ENCODE assay signal across 16 cellular contexts in genomic region chr11:120272303-120272702, GRCh38. TPM values are rescaled to one million over a fixed set of nuclear protein-coding genes. Genes with fewer than 3 reads are reported as not detected.
DNase-seq lines count a peak whose midpoint lies in the region; ATAC-seq, FAIRE-seq and TF ChIP-seq lines count a peak whose summit lies in the region.
"Had no signal": no experiment of that assay in that cellular context is flagged by ENCODE, and none has a peak within 500 bp of the region (broad histone marks: within the 10 kb centered on the region; RNA-seq: fewer than 3 reads in every experiment).

No MANE protein-coding gene starts in this region.

- no peak overlapping the region for H3K27ac Mint-ChIP-seq in activated CD4-positive, alpha-beta T cell treated with anti-CD3 and anti-CD28 coated beads for 36 hours

- no peaks in the 10 kb centered on the region for H3K79me2 ChIP-seq in keratinocyte (ENCODE audit: control insufficient read depth, insufficient read depth, low read length)

- peaks cover 2% of the 10 kb centered on the region for H3K27me3 ChIP-seq in keratinocyte (ENCODE audit: control insufficient read depth, extremely low read depth, insufficient read depth, low read length)

- H3K9me3 Mint-ChIP-seq in activated CD4-positive, alpha-beta T cell treated with anti-CD3 and anti-CD28 coated beads for 36 hours (ENCODE audit: low read depth), result no peaks in the 10 kb centered on the region

- TF ChIP-seq CTCF in astrocyte of the spinal cord (IDR thresholded peaks at IDR 0.05; ENCODE audit: low read depth, low read length), result no peak
- TF ChIP-seq CTCF in keratinocyte (optimal IDR thresholded peaks at IDR 0.05 in 1 of 3, IDR thresholded peaks at IDR 0.05 in 1 of 3, conservative IDR thresholded peaks at IDR 0.05 in 1 of 3; ENCODE audit: extremely low read depth in 1 of 3, insufficient read depth in 2 of 3, low read length in 3 of 3), result no peak

- H3K9ac ChIP-seq in keratinocyte (ENCODE audit: control insufficient read depth, extremely low read depth, insufficient read depth, low read length), result peak overlapping the region; percentile 45

- peak; percentile 46 for DNase-seq in AG08396 (ENCODE audit: low spot score)
- DNase-seq in HS-5 (ENCODE audit: low read depth), result peak; percentile 64
- peak; percentile 9 for DNase-seq in astrocyte of the spinal cord (ENCODE audit: low read depth, low spot score)
- peak; percentile 76 for DNase-seq in keratinocyte (ENCODE audit: low read depth, low spot score)
- DNase-seq in GM12891 (ENCODE audit: insufficient read length, low spot score), result no peak
- DNase-seq in activated CD4-positive, alpha-beta T cell treated with anti-CD3 and anti-CD28 coated beads for 36 hours, result no peak
- DNase-seq in NAMALWA (ENCODE audit: low spot score), result no peak
- DNase-seq: activated gamma-delta T cell treated with Interleukin-2 at 50 U/mL for 16 hours, AML-193, caudate nucleus, DMS153, NCI-H1105, RPMI8226 had no signal

- H3K4me2 ChIP-seq in keratinocyte (ENCODE audit: control insufficient read depth, extremely low read depth, insufficient read depth, low read depth, low read length), result peak overlapping the region; percentile 68

- intact Hi-C loops in activated CD4-positive, alpha-beta T cell treated with anti-CD3 and anti-CD28 coated beads for 36 hours (cut with DNase I, micrococcal nuclease), result no loop called here

- H3K36me3 Mint-ChIP-seq in activated CD4-positive, alpha-beta T cell treated with anti-CD3 and anti-CD28 coated beads for 36 hours (ENCODE audit: low read depth), result no peaks in the 10 kb centered on the region

- H3K9me1 ChIP-seq in keratinocyte (ENCODE audit: control insufficient read depth, extremely low read depth, insufficient read depth, low read length), result no peaks in the 10 kb centered on the region

- H2AFZ ChIP-seq in keratinocyte (ENCODE audit: control insufficient read depth, low read length), result peak overlapping the region; percentile 85

- no peak for TF ChIP-seq POLR2A in GM12891 (IDR thresholded peaks at IDR 0.05; ENCODE audit: low read depth, low read length)

- no peaks in the 10 kb centered on the region for H3K9me3 ChIP-seq in keratinocyte (ENCODE audit: control insufficient read depth, low read depth, low read length)

- in situ Hi-C loops in astrocyte of the spinal cord (cut with HindIII; ENCODE audit: low sequenced_read_pairs), result no loop called here

- peak overlapping the region; percentile 83 for H3K27ac ChIP-seq in keratinocyte (ENCODE audit: control insufficient read depth, insufficient read depth, low read length)

- H3K4me3 ChIP-seq in astrocyte of the spinal cord (ENCODE audit: low read depth, low read length), result no peak overlapping the region
- no peak overlapping the region for H3K4me3 ChIP-seq in keratinocyte (ENCODE audit: control insufficient read depth in 2 of 3, extremely low read depth in 1 of 3, insufficient read depth in 2 of 3, low read depth in 1 of 3, low read length in 3 of 3)

- no peak overlapping the region for H3K4me3 Mint-ChIP-seq in activated CD4-positive, alpha-beta T cell treated with anti-CD3 and anti-CD28 coated beads for 36 hours

- ATAC-seq in activated CD4-positive, alpha-beta T cell treated with anti-CD3 and anti-CD28 coated beads for 36 hours, result no peak
- ATAC-seq in HG03045 (IDR thresholded peaks at IDR 0.05; ENCODE audit: unreplicated experiment), result no peak

- no peaks in the 10 kb centered on the region for H3K4me1 Mint-ChIP-seq in activated CD4-positive, alpha-beta T cell treated with anti-CD3 and anti-CD28 coated beads for 36 hours

- peaks cover 31% of the 10 kb centered on the region for H3K27me3 Mint-ChIP-seq in activated CD4-positive, alpha-beta T cell treated with anti-CD3 and anti-CD28 coated beads for 36 hours

- no peaks in the 10 kb centered on the region for H3K36me3 ChIP-seq in keratinocyte (ENCODE audit: control insufficient read depth in 2 of 2, extremely low read depth in 1 of 2, insufficient read depth in 2 of 2, low read length in 2 of 2)

- H3K4me1 ChIP-seq in keratinocyte (ENCODE audit: control insufficient read depth, extremely low read depth, insufficient read depth, low read length), result peaks cover 21% of the 10 kb centered on the region

- H4K20me1 ChIP-seq in keratinocyte (ENCODE audit: control insufficient read depth, extremely low read depth, insufficient read depth, low read length), result no peaks in the 10 kb centered on the region

- CTCF ChIA-PET in activated CD4-positive, alpha-beta T cell treated with anti-CD3 and anti-CD28 coated beads for 36 hours (lab: Charles Lee), result interaction anchor here (2.0 kb wide), 1 partner anchor 30 kb away, joined by 9 read pairs; no protein-coding TSS in a partner anchor

- dilution Hi-C loops in keratinocyte (cut with MboI; ENCODE audit: extremely low pct_ligation_motif_present, low sequenced_read_pairs), result no loop called here

- POLR2A ChIA-PET in activated CD4-positive, alpha-beta T cell treated with anti-CD3 and anti-CD28 coated beads for 36 hours (lab: Charles Lee), result no interaction called here

- FAIRE-seq in keratinocyte (lab: Jason Lieb, UNC) (peak; percentile 96), GM12891 (lab: Jason Lieb, UNC) (no peak)

TF ChIP-seq in GM12891, 5 proteins besides CTCF, POLR2A, EP300 and RAD21:
- no peak for TF ChIP-seq PAX5 (IDR thresholded peaks at IDR 0.05; ENCODE audit: insufficient read depth, low read length, severe bottlenecking)
- TF ChIP-seq POLR2AphosphoS5 (IDR thresholded peaks at IDR 0.05; ENCODE audit: low read depth, low read length), result no peak
- no peak for TF ChIP-seq SPI1 (IDR thresholded peaks at IDR 0.05; ENCODE audit: low read depth, low read length)
- TF ChIP-seq TAF1 (IDR thresholded peaks at IDR 0.05; ENCODE audit: low read depth, low read length), result no peak
- TF ChIP-seq POU2F2 (IDR thresholded peaks at IDR 0.05; ENCODE audit: low read depth, low read length), result no peak

RNA-seq across cellular contexts. Expression of gene POU2F3, which starts 32.4 kb away (rescaled TPM):
- polyA plus RNA-seq in keratinocyte, result 0.61 to 0.96 TPM (median 0.90 TPM) in 3 replicates
- 3.2 TPM for polyA plus RNA-seq in keratinocyte (2011; ENCODE audit: low read depth)
- polyA plus RNA-seq in keratinocyte (2011; cell fraction: cytosol; rRNA removed), result 0.55 and 0.85 TPM in 2 replicates
- polyA plus RNA-seq in keratinocyte (2011; cell fraction: nucleus; rRNA removed), result 0.45 and 1.5 TPM in 2 replicates
- polyA plus RNA-seq in keratinocyte (2012; ENCODE audit: low replicate concordance), result 0.89 and 9.7 TPM in 2 replicates
- polyA minus RNA-seq in keratinocyte, result 1.2 to 1.6 TPM (median 1.2 TPM) in 3 replicates
- not detected for polyA minus RNA-seq in keratinocyte (2011; cell fraction: cytosol; rRNA and poly(A)+ RNA removed)
- polyA minus RNA-seq in keratinocyte (2011; cell fraction: nucleus; rRNA and poly(A)+ RNA removed), result 0.62 and 0.63 TPM in 2 replicates
- polyA plus RNA-seq in GM12891 (2012; ENCODE audit: low read depth, missing spikeins), result 0.10 TPM
- total RNA-seq in activated CD4-positive, alpha-beta T cell treated with anti-CD3 and anti-CD28 coated beads for 36 hours, result not detected
- total RNA-seq: mononuclear cell, NCI-H460 had no signal

RNA-seq across cellular contexts. Expression of gene TLCD5, which starts 52.8 kb away (rescaled TPM):
- polyA plus RNA-seq in keratinocyte, result 2.7 to 4.0 TPM (median 3.7 TPM) in 3 replicates
- polyA plus RNA-seq in keratinocyte (2011; ENCODE audit: low read depth), result 0.50 TPM
- 2.5 and 2.7 TPM in 2 replicates for polyA plus RNA-seq in keratinocyte (2011; cell fraction: cytosol; rRNA removed)
- 5.7 and 6.9 TPM in 2 replicates for polyA plus RNA-seq in keratinocyte (2011; cell fraction: nucleus; rRNA removed)
- polyA plus RNA-seq in keratinocyte (2012; ENCODE audit: low replicate concordance), result 1.7 and 2.0 TPM in 2 replicates
- polyA minus RNA-seq in keratinocyte, result 0.49 to 2.4 TPM (median 2.4 TPM) in 3 replicates
- 0.96 TPM for polyA minus RNA-seq in keratinocyte (2011; cell fraction: cytosol; rRNA and poly(A)+ RNA removed)
- polyA minus RNA-seq in keratinocyte (2011; cell fraction: nucleus; rRNA and poly(A)+ RNA removed), result 1.2 and 2.6 TPM in 2 replicates
- 2.6 TPM for polyA plus RNA-seq in GM12891 (2012; ENCODE audit: low read depth, missing spikeins)
- 1 to 10 TPM in 1 of 2 experiments, under 1 TPM in 1; 0.80 to 1.7 TPM for total RNA-seq in activated CD4-positive, alpha-beta T cell treated with anti-CD3 and anti-CD28 coated beads for 36 hours
- total RNA-seq: mononuclear cell had no signal

Comparison
In these comparisons a context has a peak if more than half of its experiments do, and no peak if none do; other contexts are left out.
1. DNase-seq: peak in AG08396 (single experiment), HS-5 (single experiment), astrocyte of the spinal cord (single experiment) and keratinocyte (single experiment); none in GM12891 (single experiment), activated CD4-positive, alpha-beta T cell treated with anti-CD3 and anti-CD28 coated beads for 36 hours (single experiment) and NAMALWA (single experiment).